Comparison of ENCODE assay signal across 11 cellular contexts in the genomic region with DNA sequence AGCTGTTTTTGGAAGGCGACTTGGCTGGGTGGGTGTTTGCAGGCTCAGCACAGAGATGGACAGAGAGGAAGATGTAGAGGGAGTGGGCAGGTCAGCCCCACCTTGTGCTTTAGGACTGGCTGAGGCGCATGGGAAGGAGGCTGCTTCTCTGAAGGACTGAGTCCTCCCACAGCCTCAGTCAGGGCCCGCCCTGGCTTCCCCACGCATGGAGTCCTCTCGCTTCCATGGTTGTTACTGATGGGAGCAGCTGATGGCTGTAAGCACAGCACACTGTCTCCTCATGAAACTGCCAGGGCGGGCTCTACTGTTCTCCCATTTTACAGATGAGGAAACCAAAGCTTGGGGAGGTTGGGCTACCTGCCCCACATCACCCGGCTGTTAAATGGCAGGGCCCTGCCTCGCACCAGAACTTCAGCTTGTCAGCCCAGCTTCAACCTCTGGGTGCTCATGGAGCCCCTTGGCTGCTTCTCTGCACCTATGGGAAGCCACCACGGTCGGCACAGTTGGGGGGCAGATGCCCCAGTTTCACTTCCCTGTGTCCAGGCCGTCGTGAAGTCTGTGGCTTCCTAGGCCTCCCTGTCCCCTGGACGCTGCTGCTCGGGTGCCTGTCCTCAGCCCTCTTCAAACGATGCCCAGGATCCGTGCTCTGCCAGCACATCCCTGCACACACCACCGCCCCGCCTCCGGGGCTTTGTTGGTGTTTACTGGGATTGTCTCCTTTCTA. TPM values are rescaled to one million over a fixed set of nuclear protein-coding genes. Genes with fewer than 3 reads are reported as not detected.
DNase-seq lines count a peak whose midpoint lies in the region; ATAC-seq and TF ChIP-seq lines count a peak whose summit lies in the region.
"Had no signal": no experiment of that assay in that cellular context is flagged by ENCODE, and none has a peak within 500 bp of the region (broad histone marks: within the 10 kb centered on the region; RNA-seq: fewer than 3 reads in every experiment).

No MANE protein-coding gene starts in this region.

- no peak overlapping the region for H3K27ac Mint-ChIP-seq in stimulated activated naive CD8-positive, alpha-beta T cell treated with anti-CD3 and anti-CD28 coated beads, Interleukin-15, Interleukin-2, amounts not matched to agents 100 ng/mL and 50 ng/mL, for 24 hours
- H3K27ac Mint-ChIP-seq in stimulated activated naive CD8-positive, alpha-beta T cell treated with anti-CD3 and anti-CD28 coated beads, Interleukin-15, amount 100 ng/mL, for 72 hours, result no peak overlapping the region
- peak overlapping the region in 2 of 6 donors; percentile 1 to 8 for H3K27ac Mint-ChIP-seq in immature natural killer cell

- H3K27me3 Mint-ChIP-seq in stimulated activated naive CD8-positive, alpha-beta T cell treated with anti-CD3 and anti-CD28 coated beads, Interleukin-15, Interleukin-2, amounts not matched to agents 100 ng/mL and 50 ng/mL, for 24 hours, result no peaks in the 10 kb centered on the region
- no peaks in the 10 kb centered on the region for H3K27me3 Mint-ChIP-seq in stimulated activated naive CD8-positive, alpha-beta T cell treated with anti-CD3 and anti-CD28 coated beads, Interleukin-15, amount 100 ng/mL, for 72 hours
- peaks cover 0 to 2% (median 2%) of the 10 kb centered on the region in 3 donors for H3K27me3 Mint-ChIP-seq in immature natural killer cell (ENCODE audit: low read depth in 3 of 3)

- H3K4me3 Mint-ChIP-seq in stimulated activated naive CD8-positive, alpha-beta T cell treated with anti-CD3 and anti-CD28 coated beads, Interleukin-15, Interleukin-2, amounts not matched to agents 100 ng/mL and 50 ng/mL, for 24 hours, result peak overlapping the region; percentile 86
- H3K4me3 Mint-ChIP-seq in stimulated activated naive CD8-positive, alpha-beta T cell treated with anti-CD3 and anti-CD28 coated beads, Interleukin-15, amount 100 ng/mL, for 72 hours, result peak overlapping the region in 1 of 2 donors; percentile 0
- H3K4me3 Mint-ChIP-seq in immature natural killer cell, result peak overlapping the region in 3 of 5 donors; percentile 5 to 26 (median 11)

- H3K36me3 Mint-ChIP-seq in stimulated activated naive CD8-positive, alpha-beta T cell treated with anti-CD3 and anti-CD28 coated beads, Interleukin-15, Interleukin-2, amounts not matched to agents 100 ng/mL and 50 ng/mL, for 24 hours (ENCODE audit: low read depth), result peaks cover 7% of the 10 kb centered on the region
- H3K36me3 Mint-ChIP-seq in immature natural killer cell, result no peaks in the 10 kb centered on the region

- peaks cover 38% of the 10 kb centered on the region for H3K4me1 Mint-ChIP-seq in stimulated activated naive CD8-positive, alpha-beta T cell treated with anti-CD3 and anti-CD28 coated beads, Interleukin-15, Interleukin-2, amounts not matched to agents 100 ng/mL and 50 ng/mL, for 24 hours (ENCODE audit: low read depth)
- H3K4me1 Mint-ChIP-seq in stimulated activated naive CD8-positive, alpha-beta T cell treated with anti-CD3 and anti-CD28 coated beads, Interleukin-15, amount 100 ng/mL, for 72 hours, result peaks cover 63% of the 10 kb centered on the region
- H3K4me1 Mint-ChIP-seq in immature natural killer cell, result peaks cover 16 to 21% of the 10 kb centered on the region in 2 donors

- H3K9me3 Mint-ChIP-seq in stimulated activated naive CD8-positive, alpha-beta T cell treated with anti-CD3 and anti-CD28 coated beads, Interleukin-15, Interleukin-2, amounts not matched to agents 100 ng/mL and 50 ng/mL, for 24 hours, result no peaks in the 10 kb centered on the region
- H3K9me3 Mint-ChIP-seq in stimulated activated naive CD8-positive, alpha-beta T cell treated with anti-CD3 and anti-CD28 coated beads, Interleukin-15, amount 100 ng/mL, for 72 hours, result no peaks in the 10 kb centered on the region
- no peaks in the 10 kb centered on the region for H3K9me3 Mint-ChIP-seq in immature natural killer cell

- TF ChIP-seq CTCF in RWPE1 (conservative IDR thresholded peaks at IDR 0.05; ENCODE audit: low read depth), result no peak

- no peak for ATAC-seq in stimulated activated naive CD8-positive, alpha-beta T cell treated with anti-CD3 and anti-CD28 coated beads, Interleukin-15, amount 100 ng/mL, for 72 hours
- ATAC-seq in HG03469 (IDR thresholded peaks at IDR 0.05; ENCODE audit: unreplicated experiment), result no peak
- ATAC-seq in GM21528 (IDR thresholded peaks at IDR 0.05; ENCODE audit: low FRiP score, unreplicated experiment), result no peak

- peak overlapping the region; percentile 83 for H3K27ac ChIP-seq in RWPE1
- H3K27ac ChIP-seq: ovary, thyroid gland had no signal

- POLR2A ChIA-PET in RWPE1 (lab: Yijun Ruan, JAX; ENCODE audit: low non-redundant PET), result no interaction called here

- DNase-seq in stimulated activated naive CD8-positive, alpha-beta T cell treated with anti-CD3 and anti-CD28 coated beads, Interleukin-15, amount 100 ng/mL, for 72 hours, result no peak
- no peak for DNase-seq in RWPE1 (ENCODE audit: low spot score)
- no peak for DNase-seq in immature natural killer cell
- DNase-seq in NCI-H2171 (lab: John Stamatoyannopoulos, UW), result no peak
- DNase-seq in DMS153 (lab: John Stamatoyannopoulos, UW), result no peak
- DNase-seq: activated CD4-positive, alpha-beta T cell treated with anti-CD3 and anti-CD28 coated beads for 4 hours; thyroid gland had no signal

- CTCF ChIA-PET in RWPE1 (lab: Yijun Ruan, JAX), result interaction anchor here (0.8 kb wide), 1 partner anchor 26 kb away, joined by 3 read pairs; no protein-coding TSS in a partner anchor

RNA-seq across cellular contexts. Expression of gene TMEM201, which starts 2.4 kb away (rescaled TPM):
- polyA plus RNA-seq in immature natural killer cell, result 1 to 10 TPM; 1.1 to 2.3 (median 1.3) TPM

RNA-seq across cellular contexts. Expression of gene SLC25A33, which starts 51.8 kb away (rescaled TPM):
- polyA plus RNA-seq in immature natural killer cell, result 1 to 10 TPM; 6.4 to 7.4 (median 7.0) TPM
